1 cellular context compared by ENCODE assay signal in the genomic region with DNA sequence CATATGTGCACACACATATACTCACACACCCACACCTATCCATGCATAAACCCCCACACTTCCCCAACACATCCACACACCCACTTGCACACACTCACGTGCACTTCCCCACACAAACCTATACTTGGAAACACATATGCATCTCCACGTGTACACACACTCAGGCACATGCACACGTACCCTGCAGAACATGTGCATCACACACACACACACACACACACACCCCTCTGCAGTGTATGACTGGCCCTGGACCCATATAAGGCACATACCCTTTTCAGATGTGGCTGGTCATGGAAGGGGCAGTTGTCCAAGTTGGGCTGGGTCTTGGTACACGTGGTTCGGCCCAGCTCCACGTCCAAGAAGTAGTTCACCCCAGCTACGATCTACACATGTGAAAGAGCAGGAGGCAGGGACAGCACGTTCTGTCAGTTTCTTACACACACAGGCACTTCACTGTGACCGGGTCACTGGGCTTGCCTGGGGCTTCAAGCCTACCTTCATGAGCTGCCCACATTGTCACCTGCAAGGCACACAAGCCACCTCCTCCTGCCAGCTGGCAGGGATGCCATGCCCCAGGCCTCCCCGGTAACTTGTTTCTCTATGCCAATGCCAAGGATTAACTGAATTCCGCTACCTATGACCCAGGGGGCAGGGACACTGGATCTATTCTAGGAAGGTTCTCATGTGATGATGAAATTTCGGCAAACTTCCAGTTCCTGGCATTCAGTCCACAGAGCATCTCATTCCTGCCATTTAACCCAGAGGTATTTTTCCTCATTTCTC.
TF ChIP-seq lines count a peak whose summit lies in the region.

No MANE protein-coding gene starts in this region.

TF ChIP-seq in HepG2, 621 proteins besides CTCF, POLR2A, EP300 and RAD21 (continued from another document and continues in another):
- TF ChIP-seq, protein P1, sequence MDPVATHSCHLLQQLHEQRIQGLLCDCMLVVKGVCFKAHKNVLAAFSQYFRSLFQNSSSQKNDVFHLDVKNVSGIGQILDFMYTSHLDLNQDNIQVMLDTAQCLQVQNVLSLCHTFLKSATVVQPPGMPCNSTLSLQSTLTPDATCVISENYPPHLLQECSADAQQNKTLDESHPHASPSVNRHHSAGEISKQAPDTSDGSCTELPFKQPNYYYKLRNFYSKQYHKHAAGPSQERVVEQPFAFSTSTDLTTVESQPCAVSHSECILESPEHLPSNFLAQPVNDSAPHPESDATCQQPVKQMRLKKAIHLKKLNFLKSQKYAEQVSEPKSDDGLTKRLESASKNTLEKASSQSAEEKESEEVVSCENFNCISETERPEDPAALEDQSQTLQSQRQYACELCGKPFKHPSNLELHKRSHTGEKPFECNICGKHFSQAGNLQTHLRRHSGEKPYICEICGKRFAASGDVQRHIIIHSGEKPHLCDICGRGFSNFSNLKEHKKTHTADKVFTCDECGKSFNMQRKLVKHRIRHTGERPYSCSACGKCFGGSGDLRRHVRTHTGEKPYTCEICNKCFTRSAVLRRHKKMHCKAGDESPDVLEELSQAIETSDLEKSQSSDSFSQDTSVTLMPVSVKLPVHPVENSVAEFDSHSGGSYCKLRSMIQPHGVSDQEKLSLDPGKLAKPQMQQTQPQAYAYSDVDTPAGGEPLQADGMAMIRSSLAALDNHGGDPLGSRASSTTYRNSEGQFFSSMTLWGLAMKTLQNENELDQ (CRISPR knock-in tag; IDR thresholded peaks at IDR 0.05; ENCODE audit: borderline replicate concordance) = peak; percentile 11; the same call in 1 of the 2 replicates
- TF ChIP-seq, protein P2, sequence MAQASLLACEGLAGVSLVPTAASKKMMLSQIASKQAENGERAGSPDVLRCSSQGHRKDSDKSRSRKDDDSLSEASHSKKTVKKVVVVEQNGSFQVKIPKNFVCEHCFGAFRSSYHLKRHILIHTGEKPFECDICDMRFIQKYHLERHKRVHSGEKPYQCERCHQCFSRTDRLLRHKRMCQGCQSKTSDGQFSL (CRISPR knock-in tag; IDR thresholded peaks at IDR 0.05) = no peak
- TF ChIP-seq ARNTL (CRISPR knock-in tag; IDR thresholded peaks at IDR 0.05) (no peak), ISX (CRISPR knock-in tag; conservative IDR thresholded peaks at IDR 0.05) (no peak), HDAC2 (CRISPR knock-in tag; IDR thresholded peaks at IDR 0.05) (0 out of 2 replicates have a peak, but pooled peaks have one; percentile 2), ZFP36L2 (CRISPR knock-in tag; IDR thresholded peaks at IDR 0.05) (no peak), EZH2 (conservative IDR thresholded peaks at IDR 0.05; ENCODE audit: low read depth, low read length) (no peak), ZFX (CRISPR knock-in tag; IDR thresholded peaks at IDR 0.05; ENCODE audit: low read depth) (no peak), NR2F6 (IDR thresholded peaks at IDR 0.05) (no peak), NR2F6 (CRISPR knock-in tag; IDR thresholded peaks at IDR 0.05) (0 out of 2 replicates have a peak, but pooled peaks have one; percentile 21), ZFYVE20 (CRISPR knock-in tag; IDR thresholded peaks at IDR 0.05; ENCODE audit: borderline replicate concordance, low read depth) (no peak), ZNF773 (CRISPR knock-in tag; IDR thresholded peaks at IDR 0.05; ENCODE audit: borderline replicate concordance) (no peak), ATM (IDR thresholded peaks at IDR 0.05; ENCODE audit: borderline replicate concordance) (no peak), IKZF4 (CRISPR knock-in tag; IDR thresholded peaks at IDR 0.05; ENCODE audit: borderline replicate concordance, low read depth, not compliant biosample characterization) (no peak), CHD2 (IDR thresholded peaks at IDR 0.05; ENCODE audit: low read depth, low read length) (no peak), SMAD9 (CRISPR knock-in tag; IDR thresholded peaks at IDR 0.05) (no peak), HNF4A (CRISPR knock-in tag; IDR thresholded peaks at IDR 0.05) (0 out of 2 replicates have a peak, but pooled peaks have one; percentile 32), KMT2A (CRISPR knock-in tag; IDR thresholded peaks at IDR 0.05) (no peak), MEIS2 (CRISPR knock-in tag; IDR thresholded peaks at IDR 0.05) (no peak), SYNCRIP (IDR thresholded peaks at IDR 0.05; ENCODE audit: insufficient read depth, low read depth, low read length) (no peak), NKX3-1 (CRISPR knock-in tag; IDR thresholded peaks at IDR 0.05) (no peak), ARID2 (CRISPR knock-in tag; IDR thresholded peaks at IDR 0.05; ENCODE audit: borderline replicate concordance) (no peak), ZNF782 (CRISPR knock-in tag; IDR thresholded peaks at IDR 0.05; ENCODE audit: borderline replicate concordance) (no peak), RFX1 (IDR thresholded peaks at IDR 0.05) (no peak), ZNF816 (CRISPR knock-in tag; IDR thresholded peaks at IDR 0.05; ENCODE audit: borderline replicate concordance) (no peak), CENPX (CRISPR knock-in tag; IDR thresholded peaks at IDR 0.05) (no peak), MIER2 (CRISPR knock-in tag; IDR thresholded peaks at IDR 0.05) (no peak), KLF11 (CRISPR knock-in tag; IDR thresholded peaks at IDR 0.05) (no peak), ZNF546 (CRISPR knock-in tag; conservative IDR thresholded peaks at IDR 0.05) (no peak), TARDBP (CRISPR knock-in tag; IDR thresholded peaks at IDR 0.05) (0 out of 2 replicates have a peak, but pooled peaks have one; percentile 7), HNRNPL (IDR thresholded peaks at IDR 0.05; ENCODE audit: low read depth, low read length) (peak; percentile 83), ZNF329 (CRISPR knock-in tag; IDR thresholded peaks at IDR 0.05; ENCODE audit: low read depth) (no peak), ZSCAN25 (CRISPR knock-in tag; IDR thresholded peaks at IDR 0.05) (no peak), ZNF33B (CRISPR knock-in tag; IDR thresholded peaks at IDR 0.05) (no peak), ZMYM3 (CRISPR knock-in tag; IDR thresholded peaks at IDR 0.05) (peak; percentile 50; the same call in 1 of the 2 replicates), RNF2 (conservative IDR thresholded peaks at IDR 0.05; ENCODE audit: low read depth) (no peak), MBNL3 (CRISPR knock-in tag; conservative IDR thresholded peaks at IDR 0.05) (no peak), NFYC (CRISPR knock-in tag; IDR thresholded peaks at IDR 0.05) (no peak), TEAD3 (CRISPR knock-in tag; optimal IDR thresholded peaks at IDR 0.05; ENCODE audit: borderline replicate concordance) (peak; percentile 15), REL (CRISPR knock-in tag; conservative IDR thresholded peaks at IDR 0.05) (peak; percentile 61; the same call in 1 of the 2 replicates), HNRNPK (IDR thresholded peaks at IDR 0.05; ENCODE audit: low read depth, low read length, poor library complexity, severe bottlenecking) (no peak), ZBTB42 (CRISPR knock-in tag; IDR thresholded peaks at IDR 0.05) (no peak), ZNF670 (CRISPR knock-in tag; IDR thresholded peaks at IDR 0.05; ENCODE audit: borderline replicate concordance) (no peak)
- TF ChIP-seq, protein P3, sequence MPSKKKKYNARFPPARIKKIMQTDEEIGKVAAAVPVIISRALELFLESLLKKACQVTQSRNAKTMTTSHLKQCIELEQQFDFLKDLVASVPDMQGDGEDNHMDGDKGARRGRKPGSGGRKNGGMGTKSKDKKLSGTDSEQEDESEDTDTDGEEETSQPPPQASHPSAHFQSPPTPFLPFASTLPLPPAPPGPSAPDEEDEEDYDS (CRISPR knock-in tag; IDR thresholded peaks at IDR 0.05) = no peak
- TF ChIP-seq, protein P4, sequence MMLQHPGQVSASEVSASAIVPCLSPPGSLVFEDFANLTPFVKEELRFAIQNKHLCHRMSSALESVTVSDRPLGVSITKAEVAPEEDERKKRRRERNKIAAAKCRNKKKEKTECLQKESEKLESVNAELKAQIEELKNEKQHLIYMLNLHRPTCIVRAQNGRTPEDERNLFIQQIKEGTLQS (CRISPR knock-in tag; IDR thresholded peaks at IDR 0.05) = peak; percentile 56; the same call in 1 of the 2 replicates
- TF ChIP-seq, protein P5, sequence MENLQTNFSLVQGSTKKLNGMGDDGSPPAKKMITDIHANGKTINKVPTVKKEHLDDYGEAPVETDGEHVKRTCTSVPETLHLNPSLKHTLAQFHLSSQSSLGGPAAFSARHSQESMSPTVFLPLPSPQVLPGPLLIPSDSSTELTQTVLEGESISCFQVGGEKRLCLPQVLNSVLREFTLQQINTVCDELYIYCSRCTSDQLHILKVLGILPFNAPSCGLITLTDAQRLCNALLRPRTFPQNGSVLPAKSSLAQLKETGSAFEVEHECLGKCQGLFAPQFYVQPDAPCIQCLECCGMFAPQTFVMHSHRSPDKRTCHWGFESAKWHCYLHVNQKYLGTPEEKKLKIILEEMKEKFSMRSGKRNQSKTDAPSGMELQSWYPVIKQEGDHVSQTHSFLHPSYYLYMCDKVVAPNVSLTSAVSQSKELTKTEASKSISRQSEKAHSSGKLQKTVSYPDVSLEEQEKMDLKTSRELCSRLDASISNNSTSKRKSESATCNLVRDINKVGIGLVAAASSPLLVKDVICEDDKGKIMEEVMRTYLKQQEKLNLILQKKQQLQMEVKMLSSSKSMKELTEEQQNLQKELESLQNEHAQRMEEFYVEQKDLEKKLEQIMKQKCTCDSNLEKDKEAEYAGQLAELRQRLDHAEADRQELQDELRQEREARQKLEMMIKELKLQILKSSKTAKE (CRISPR knock-in tag; IDR thresholded peaks at IDR 0.05; ENCODE audit: borderline replicate concordance) = peak; percentile 52; the same call in 1 of the 2 replicates
- TF ChIP-seq, protein P6, sequence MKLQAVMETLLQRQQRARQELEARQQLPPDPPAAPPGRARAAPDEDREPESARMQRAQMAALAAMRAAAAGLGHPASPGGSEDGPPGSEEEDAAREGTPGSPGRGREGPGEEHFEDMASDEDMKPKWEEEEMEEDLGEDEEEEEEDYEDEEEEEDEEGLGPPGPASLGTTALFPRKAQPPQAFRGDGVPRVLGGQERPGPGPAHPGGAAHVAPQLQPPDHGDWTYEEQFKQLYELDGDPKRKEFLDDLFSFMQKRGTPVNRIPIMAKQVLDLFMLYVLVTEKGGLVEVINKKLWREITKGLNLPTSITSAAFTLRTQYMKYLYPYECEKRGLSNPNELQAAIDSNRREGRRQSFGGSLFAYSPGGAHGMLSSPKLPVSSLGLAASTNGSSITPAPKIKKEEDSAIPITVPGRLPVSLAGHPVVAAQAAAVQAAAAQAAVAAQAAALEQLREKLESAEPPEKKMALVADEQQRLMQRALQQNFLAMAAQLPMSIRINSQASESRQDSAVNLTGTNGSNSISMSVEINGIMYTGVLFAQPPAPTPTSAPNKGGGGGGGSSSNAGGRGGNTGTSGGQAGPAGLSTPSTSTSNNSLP (IDR thresholded peaks at IDR 0.05; ENCODE audit: low read depth, low read length) = no peak
- TF ChIP-seq, protein P7, sequence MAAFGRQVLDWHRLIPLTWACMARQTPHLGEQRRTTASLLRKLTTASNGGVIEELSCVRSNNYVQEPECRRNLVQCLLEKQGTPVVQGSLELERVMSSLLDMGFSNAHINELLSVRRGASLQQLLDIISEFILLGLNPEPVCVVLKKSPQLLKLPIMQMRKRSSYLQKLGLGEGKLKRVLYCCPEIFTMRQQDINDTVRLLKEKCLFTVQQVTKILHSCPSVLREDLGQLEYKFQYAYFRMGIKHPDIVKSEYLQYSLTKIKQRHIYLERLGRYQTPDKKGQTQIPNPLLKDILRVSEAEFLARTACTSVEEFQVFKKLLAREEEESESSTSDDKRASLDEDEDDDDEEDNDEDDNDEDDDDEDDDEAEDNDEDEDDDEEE (CRISPR knock-in tag; IDR thresholded peaks at IDR 0.05) = no peak
- TF ChIP-seq, protein P8, sequence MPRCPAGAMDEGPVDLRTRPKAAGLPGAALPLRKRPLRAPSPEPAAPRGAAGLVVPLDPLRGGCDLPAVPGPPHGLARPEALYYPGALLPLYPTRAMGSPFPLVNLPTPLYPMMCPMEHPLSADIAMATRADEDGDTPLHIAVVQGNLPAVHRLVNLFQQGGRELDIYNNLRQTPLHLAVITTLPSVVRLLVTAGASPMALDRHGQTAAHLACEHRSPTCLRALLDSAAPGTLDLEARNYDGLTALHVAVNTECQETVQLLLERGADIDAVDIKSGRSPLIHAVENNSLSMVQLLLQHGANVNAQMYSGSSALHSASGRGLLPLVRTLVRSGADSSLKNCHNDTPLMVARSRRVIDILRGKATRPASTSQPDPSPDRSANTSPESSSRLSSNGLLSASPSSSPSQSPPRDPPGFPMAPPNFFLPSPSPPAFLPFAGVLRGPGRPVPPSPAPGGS (CRISPR knock-in tag; IDR thresholded peaks at IDR 0.05) = no peak
- TF ChIP-seq, protein P9, sequence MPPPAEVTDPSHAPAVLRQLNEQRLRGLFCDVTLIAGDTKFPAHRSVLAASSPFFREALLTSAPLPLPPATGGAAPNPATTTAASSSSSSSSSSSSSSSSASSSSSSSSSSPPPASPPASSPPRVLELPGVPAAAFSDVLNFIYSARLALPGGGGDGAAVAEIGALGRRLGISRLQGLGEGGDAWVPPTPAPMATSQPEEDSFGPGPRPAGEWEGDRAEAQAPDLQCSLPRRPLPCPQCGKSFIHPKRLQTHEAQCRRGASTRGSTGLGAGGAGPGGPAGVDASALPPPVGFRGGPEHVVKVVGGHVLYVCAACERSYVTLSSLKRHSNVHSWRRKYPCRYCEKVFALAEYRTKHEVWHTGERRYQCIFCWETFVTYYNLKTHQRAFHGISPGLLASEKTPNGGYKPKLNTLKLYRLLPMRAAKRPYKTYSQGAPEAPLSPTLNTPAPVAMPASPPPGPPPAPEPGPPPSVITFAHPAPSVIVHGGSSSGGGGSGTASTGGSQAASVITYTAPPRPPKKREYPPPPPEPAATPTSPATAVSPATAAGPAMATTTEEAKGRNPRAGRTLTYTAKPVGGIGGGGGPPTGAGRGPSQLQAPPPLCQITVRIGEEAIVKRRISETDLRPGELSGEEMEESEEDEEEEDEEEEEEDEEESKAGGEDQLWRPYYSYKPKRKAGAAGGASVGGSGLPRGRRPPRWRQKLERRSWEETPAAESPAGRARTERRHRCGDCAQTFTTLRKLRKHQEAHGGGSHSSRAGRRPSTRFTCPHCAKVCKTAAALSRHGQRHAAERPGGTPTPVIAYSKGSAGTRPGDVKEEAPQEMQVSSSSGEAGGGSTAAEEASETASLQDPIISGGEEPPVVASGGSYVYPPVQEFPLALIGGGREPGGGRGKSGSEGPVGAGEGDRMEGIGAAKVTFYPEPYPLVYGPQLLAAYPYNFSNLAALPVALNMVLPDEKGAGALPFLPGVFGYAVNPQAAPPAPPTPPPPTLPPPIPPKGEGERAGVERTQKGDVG (CRISPR knock-in tag; IDR thresholded peaks at IDR 0.05; ENCODE audit: borderline replicate concordance) = 0 out of 2 replicates have a peak, but pooled peaks have one; percentile 55
- TF ChIP-seq, protein P10, sequence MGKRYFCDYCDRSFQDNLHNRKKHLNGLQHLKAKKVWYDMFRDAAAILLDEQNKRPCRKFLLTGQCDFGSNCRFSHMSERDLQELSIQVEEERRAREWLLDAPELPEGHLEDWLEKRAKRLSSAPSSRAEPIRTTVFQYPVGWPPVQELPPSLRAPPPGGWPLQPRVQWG (CRISPR knock-in tag; IDR thresholded peaks at IDR 0.05; ENCODE audit: borderline replicate concordance, low read depth) = no peak
- TF ChIP-seq, protein P11, sequence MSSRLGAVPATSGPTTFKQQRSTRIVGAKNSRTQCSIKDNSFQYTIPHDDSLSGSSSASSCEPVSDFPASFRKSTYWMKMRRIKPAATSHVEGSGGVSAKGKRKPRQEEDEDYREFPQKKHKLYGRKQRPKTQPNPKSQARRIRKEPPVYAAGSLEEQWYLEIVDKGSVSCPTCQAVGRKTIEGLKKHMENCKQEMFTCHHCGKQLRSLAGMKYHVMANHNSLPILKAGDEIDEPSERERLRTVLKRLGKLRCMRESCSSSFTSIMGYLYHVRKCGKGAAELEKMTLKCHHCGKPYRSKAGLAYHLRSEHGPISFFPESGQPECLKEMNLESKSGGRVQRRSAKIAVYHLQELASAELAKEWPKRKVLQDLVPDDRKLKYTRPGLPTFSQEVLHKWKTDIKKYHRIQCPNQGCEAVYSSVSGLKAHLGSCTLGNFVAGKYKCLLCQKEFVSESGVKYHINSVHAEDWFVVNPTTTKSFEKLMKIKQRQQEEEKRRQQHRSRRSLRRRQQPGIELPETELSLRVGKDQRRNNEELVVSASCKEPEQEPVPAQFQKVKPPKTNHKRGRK (CRISPR knock-in tag; IDR thresholded peaks at IDR 0.05) = peak; percentile 78; the same call in 1 of the 2 replicates
